In the genomic region with DNA sequence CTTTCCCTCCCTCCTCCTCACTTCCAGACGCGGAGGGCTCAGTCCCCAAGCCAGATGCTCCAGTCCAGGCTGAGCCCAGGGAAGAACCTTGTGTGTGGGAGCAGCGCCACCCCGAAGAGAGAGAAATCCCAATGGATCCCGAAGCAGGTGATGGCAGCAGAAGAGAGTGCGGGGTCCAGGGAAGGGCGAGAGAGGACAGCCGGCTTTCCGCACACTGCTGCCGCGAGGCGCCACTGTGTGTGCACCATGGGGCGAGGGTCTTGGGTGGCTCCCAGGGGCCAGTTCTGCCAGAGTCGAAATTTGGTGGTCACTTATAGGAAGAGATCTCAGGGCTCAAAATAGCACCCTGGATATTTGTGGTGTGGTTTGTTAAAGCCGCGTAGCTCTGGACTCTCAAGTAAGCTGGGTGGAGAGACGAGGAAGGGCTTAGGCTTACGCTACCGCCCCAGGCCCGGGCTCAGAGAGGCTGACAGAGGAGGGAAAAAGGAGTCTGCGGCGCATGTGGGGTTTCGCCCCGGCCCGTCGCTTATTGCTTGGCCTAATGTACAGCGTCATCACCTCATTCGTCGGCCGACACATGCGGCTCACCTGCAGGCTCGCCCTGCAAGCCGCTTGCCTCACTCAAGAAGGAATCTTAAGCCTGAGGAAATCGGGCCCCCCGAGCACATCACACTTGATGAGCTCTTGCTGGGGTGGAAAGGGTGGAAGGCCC, we compare ENCODE assay signal across 25 cellular contexts. TPM values are rescaled to one million over a fixed set of nuclear protein-coding genes. Genes with fewer than 3 reads are reported as not detected.
DNase-seq lines count a peak whose midpoint lies in the region; ATAC-seq, FAIRE-seq and TF ChIP-seq lines count a peak whose summit lies in the region.
"Had no signal": no experiment of that assay in that cellular context is flagged by ENCODE, and none has a peak within 500 bp of the region (broad histone marks: within the 10 kb centered on the region; RNA-seq: fewer than 3 reads in every experiment).

No MANE protein-coding gene starts in this region.

- peaks cover 50 to 61% of the 10 kb centered on the region in 2 donors for H3K36me3 ChIP-seq in kidney (ENCODE audit: control insufficient read depth in 1 of 2, insufficient read depth in 2 of 2, low read length in 2 of 2)

- peak overlapping the region; percentile 65 for H3K27ac Mint-ChIP-seq in activated CD4-positive, alpha-beta T cell treated with anti-CD3 and anti-CD28 coated beads, Interleukin-2, amount 10 ng/mL, durations not matched to agents 24 days and 14 days
- no peak overlapping the region for H3K27ac Mint-ChIP-seq in activated CD4-positive, alpha-beta T cell treated with anti-CD3 and anti-CD28 coated beads, Interleukin-2, amount 10 ng/mL, durations not matched to agents 7 days and 5 days
- peak overlapping the region; percentile 83 for H3K27ac Mint-ChIP-seq in activated CD4-positive, alpha-beta memory T cell treated with anti-CD3 and anti-CD28 coated beads, Interleukin-2, amount 10 ng/mL, durations not matched to agents 7 days and 5 days

- in situ Hi-C loops in G401 (cut with HindIII; ENCODE audit: low sequenced_read_pairs), result no loop called here

- H3K9me3 Mint-ChIP-seq in activated CD4-positive, alpha-beta T cell treated with anti-CD3 and anti-CD28 coated beads, Interleukin-2, amount 10 ng/mL, durations not matched to agents 24 days and 14 days, result no peaks in the 10 kb centered on the region
- no peaks in the 10 kb centered on the region for H3K9me3 Mint-ChIP-seq in activated CD4-positive, alpha-beta T cell treated with anti-CD3 and anti-CD28 coated beads, Interleukin-2, amount 10 ng/mL, durations not matched to agents 7 days and 5 days
- peaks cover 4% of the 10 kb centered on the region for H3K9me3 Mint-ChIP-seq in activated CD4-positive, alpha-beta memory T cell treated with anti-CD3 and anti-CD28 coated beads, Interleukin-2, amount 10 ng/mL, durations not matched to agents 7 days and 5 days
- H3K9me3 Mint-ChIP-seq: CD8-positive, alpha-beta memory T cell had no signal

- no peaks in the 10 kb centered on the region for H3K4me1 ChIP-seq in kidney (ENCODE audit: control insufficient read depth in 1 of 2, insufficient read depth in 1 of 2, low read depth in 1 of 2, low read length in 2 of 2)

- H3K4me1 Mint-ChIP-seq in activated CD4-positive, alpha-beta T cell treated with anti-CD3 and anti-CD28 coated beads, Interleukin-2, amount 10 ng/mL, durations not matched to agents 24 days and 14 days, result peaks cover 29% of the 10 kb centered on the region
- peaks cover 36% of the 10 kb centered on the region for H3K4me1 Mint-ChIP-seq in activated CD4-positive, alpha-beta T cell treated with anti-CD3 and anti-CD28 coated beads, Interleukin-2, amount 10 ng/mL, durations not matched to agents 7 days and 5 days
- peaks cover 80% of the 10 kb centered on the region for H3K4me1 Mint-ChIP-seq in activated CD4-positive, alpha-beta memory T cell treated with anti-CD3 and anti-CD28 coated beads, Interleukin-2, amount 10 ng/mL, durations not matched to agents 7 days and 5 days

- H3K4me3 ChIP-seq in kidney (ENCODE audit: low read length in 2 of 2), result no peak overlapping the region
- H3K4me3 ChIP-seq: BLaER1 treated with 17β-estradiol and CSF1 and Interleukin-3, amounts not matched to agents 10 nM and 100 nM; PC-9 had no signal

- no peaks in the 10 kb centered on the region for H3K27me3 Mint-ChIP-seq in activated CD4-positive, alpha-beta T cell treated with anti-CD3 and anti-CD28 coated beads, Interleukin-2, amount 10 ng/mL, durations not matched to agents 24 days and 14 days
- H3K27me3 Mint-ChIP-seq in activated CD4-positive, alpha-beta T cell treated with anti-CD3 and anti-CD28 coated beads, Interleukin-2, amount 10 ng/mL, durations not matched to agents 7 days and 5 days, result no peaks in the 10 kb centered on the region
- no peaks in the 10 kb centered on the region for H3K27me3 Mint-ChIP-seq in activated CD4-positive, alpha-beta memory T cell treated with anti-CD3 and anti-CD28 coated beads, Interleukin-2, amount 10 ng/mL, durations not matched to agents 7 days and 5 days
- H3K27me3 Mint-ChIP-seq: CD8-positive, alpha-beta memory T cell had no signal

- no peak overlapping the region for H3K4me3 Mint-ChIP-seq in activated CD4-positive, alpha-beta T cell treated with anti-CD3 and anti-CD28 coated beads, Interleukin-2, amount 10 ng/mL, durations not matched to agents 24 days and 14 days
- no peak overlapping the region for H3K4me3 Mint-ChIP-seq in activated CD4-positive, alpha-beta T cell treated with anti-CD3 and anti-CD28 coated beads, Interleukin-2, amount 10 ng/mL, durations not matched to agents 7 days and 5 days
- H3K4me3 Mint-ChIP-seq in activated CD4-positive, alpha-beta memory T cell treated with anti-CD3 and anti-CD28 coated beads, Interleukin-2, amount 10 ng/mL, durations not matched to agents 7 days and 5 days, result no peak overlapping the region
- H3K4me3 Mint-ChIP-seq: CD8-positive, alpha-beta memory T cell had no signal

- no peak overlapping the region for H3K9ac ChIP-seq in kidney (ENCODE audit: low read length in 2 of 2)
- H3K9ac ChIP-seq: BLaER1 treated with 17β-estradiol and CSF1 and Interleukin-3, amounts not matched to agents 10 nM and 100 nM; KMS-11 had no signal

- H3K9me3 ChIP-seq in kidney (ENCODE audit: control insufficient read depth in 1 of 2, low read length in 2 of 2), result no peaks in the 10 kb centered on the region
- H3K9me3 ChIP-seq: BLaER1 treated with 17β-estradiol and CSF1 and Interleukin-3, amounts not matched to agents 10 nM and 100 nM had no signal

- no peak for DNase-seq in activated CD4-positive, alpha-beta T cell treated with anti-CD3 and anti-CD28 coated beads, Interleukin-2, amount 10 ng/mL, durations not matched to agents 24 days and 14 days
- DNase-seq in activated CD4-positive, alpha-beta T cell treated with anti-CD3 and anti-CD28 coated beads, Interleukin-2, amount 10 ng/mL, durations not matched to agents 7 days and 5 days, result no peak
- DNase-seq in activated CD4-positive, alpha-beta memory T cell treated with anti-CD3 and anti-CD28 coated beads, Interleukin-2, amount 10 ng/mL, durations not matched to agents 7 days and 5 days, result no peak
- peak; percentile 45 for DNase-seq in kidney
- DNase-seq in G401 (ENCODE audit: low spot score), result no peak
- DNase-seq in GM20000 (ENCODE audit: low spot score), result no peak
- DNase-seq: 8988T; Calu3; CD8-positive, alpha-beta memory T cell; DMS153; GOT3; NCI-H1092 treated with DMSO at 0.1 percent for 48 hours; NCI-H1436 treated with DMSO at 0.1 percent for 48 hours; NCI-H1930; NCI-H2227 treated with DMSO at 0.1 percent for 48 hours; NCI-H510A treated with DMSO at 0.1 percent for 48 hours; NCI-H748 treated with DMSO at 0.1 percent for 48 hours; PC-9; RPMI8226 had no signal

- no peak for TF ChIP-seq CTCF in C4-2B (conservative IDR thresholded peaks at IDR 0.05)
- TF ChIP-seq CTCF in kidney (IDR thresholded peaks at IDR 0.05; ENCODE audit: borderline replicate concordance, extremely low read depth, insufficient read depth), result no peak
- no peak for TF ChIP-seq CTCF in GM20000 (IDR thresholded peaks at IDR 0.05; ENCODE audit: extremely low read depth, missing control alignments)

- no peak for ATAC-seq in esophagus mucosa

- no peak for FAIRE-seq in kidney (lab: Jason Lieb, UNC)
- FAIRE-seq: G401.6, GM12892 had no signal

- H3K27ac ChIP-seq in C4-2B (peak overlapping the region; percentile 74), kidney (ENCODE audit: low read depth in 2 of 2, low read length in 2 of 2) (no peak overlapping the region)
- H3K27ac ChIP-seq: BLaER1 treated with 17β-estradiol and CSF1 and Interleukin-3, amounts not matched to agents 10 nM and 100 nM; KMS-11 had no signal

- POLR2A ChIA-PET in activated CD4-positive, alpha-beta T cell treated with anti-CD3 and anti-CD28 coated beads, Interleukin-2, amount 10 ng/mL, durations not matched to agents 7 days and 5 days (lab: Charles Lee), result no interaction called here
- POLR2A ChIA-PET in activated CD4-positive, alpha-beta memory T cell treated with anti-CD3 and anti-CD28 coated beads, Interleukin-2, amount 10 ng/mL, durations not matched to agents 7 days and 5 days (lab: Charles Lee), result interaction anchor here (1.1 to 1.8 kb wide), 2 partner anchors 12 to 81 kb away, joined by 3 to 6 read pairs; a partner anchor contains a TSS

- CTCF ChIA-PET in activated CD4-positive, alpha-beta T cell treated with anti-CD3 and anti-CD28 coated beads, Interleukin-2, amount 10 ng/mL, durations not matched to agents 7 days and 5 days (lab: Charles Lee), result interaction anchor here (1.2 to 2.2 kb wide), 2 partner anchors 12 to 78 kb away, joined by 3 to 12 read pairs; a partner anchor contains a TSS
- CTCF ChIA-PET in activated CD4-positive, alpha-beta memory T cell treated with anti-CD3 and anti-CD28 coated beads, Interleukin-2, amount 10 ng/mL, durations not matched to agents 7 days and 5 days (lab: Charles Lee), result interaction anchor here (1.1 to 1.4 kb wide), 2 partner anchors 12 to 14 kb away, joined by 3 to 6 read pairs; a partner anchor contains a TSS

- intact Hi-C loops in activated CD4-positive, alpha-beta T cell treated with anti-CD3 and anti-CD28 coated beads, Interleukin-2, amount 10 ng/mL, durations not matched to agents 24 days and 14 days (cut with micrococcal nuclease), result loop anchor here (2.0 kb wide), 1 partner anchor 31 kb away; a partner anchor contains a TSS
- intact Hi-C loops in kidney (cut with DNase I), result no loop called here

- H3K36me3 Mint-ChIP-seq in activated CD4-positive, alpha-beta T cell treated with anti-CD3 and anti-CD28 coated beads, Interleukin-2, amount 10 ng/mL, durations not matched to agents 24 days and 14 days (ENCODE audit: low read depth), result peaks cover 78% of the 10 kb centered on the region
- H3K36me3 Mint-ChIP-seq in activated CD4-positive, alpha-beta T cell treated with anti-CD3 and anti-CD28 coated beads, Interleukin-2, amount 10 ng/mL, durations not matched to agents 7 days and 5 days (ENCODE audit: low read depth), result peaks cover 75% of the 10 kb centered on the region
- peaks cover 87% of the 10 kb centered on the region for H3K36me3 Mint-ChIP-seq in activated CD4-positive, alpha-beta memory T cell treated with anti-CD3 and anti-CD28 coated beads, Interleukin-2, amount 10 ng/mL, durations not matched to agents 7 days and 5 days (ENCODE audit: low read depth)

RNA-seq across cellular contexts. Expression of a gene that starts 12.1 kb away (rescaled TPM):
- total RNA-seq in activated CD4-positive, alpha-beta T cell treated with anti-CD3 and anti-CD28 coated beads, Interleukin-2, amount 10 ng/mL, durations not matched to agents 24 days and 14 days, result 44.7 and 49.9 TPM in 2 replicates
- 10 to 100 TPM; 28.2 to 29.4 TPM for total RNA-seq in activated CD4-positive, alpha-beta T cell treated with anti-CD3 and anti-CD28 coated beads, Interleukin-2, amount 10 ng/mL, durations not matched to agents 7 days and 5 days
- 10 to 100 TPM; 66.1 to 66.6 TPM for total RNA-seq in activated CD4-positive, alpha-beta memory T cell treated with anti-CD3 and anti-CD28 coated beads, Interleukin-2, amount 10 ng/mL, durations not matched to agents 7 days and 5 days
- total RNA-seq in kidney (24.5 TPM), esophagus mucosa (20.0 TPM)
- 9.3 TPM for polyA plus RNA-seq in kidney (ENCODE audit: insufficient read depth, low read depth, low replicate concordance)
- total RNA-seq in G401 (2014; rRNA removed; shearing (Covaris generic)), result 13.4 and 22.6 TPM in 2 replicates

RNA-seq across cellular contexts. Expression of a gene that starts 32.0 kb away (rescaled TPM):
- total RNA-seq in activated CD4-positive, alpha-beta T cell treated with anti-CD3 and anti-CD28 coated beads, Interleukin-2, amount 10 ng/mL, durations not matched to agents 24 days and 14 days, result 18.0 and 18.7 TPM in 2 replicates
- total RNA-seq in activated CD4-positive, alpha-beta T cell treated with anti-CD3 and anti-CD28 coated beads, Interleukin-2, amount 10 ng/mL, durations not matched to agents 7 days and 5 days, result 10 to 100 TPM; 11.1 to 15.9 TPM
- total RNA-seq in activated CD4-positive, alpha-beta memory T cell treated with anti-CD3 and anti-CD28 coated beads, Interleukin-2, amount 10 ng/mL, durations not matched to agents 7 days and 5 days, result 10 to 100 TPM; 13.5 to 14.5 TPM
- total RNA-seq in kidney, result 13.4 TPM
- polyA plus RNA-seq in kidney (ENCODE audit: insufficient read depth, low read depth, low replicate concordance), result 7.9 TPM
- total RNA-seq in G401 (2014; rRNA removed; shearing (Covaris generic)), result 11.6 and 15.9 TPM in 2 replicates
- 7.5 TPM for total RNA-seq in esophagus mucosa

RNA-seq across cellular contexts. Expression of a gene that starts 54.5 kb away (rescaled TPM):
- total RNA-seq in activated CD4-positive, alpha-beta T cell treated with anti-CD3 and anti-CD28 coated beads, Interleukin-2, amount 10 ng/mL, durations not matched to agents 24 days and 14 days, result 27.2 and 27.4 TPM in 2 replicates
- total RNA-seq in activated CD4-positive, alpha-beta T cell treated with anti-CD3 and anti-CD28 coated beads, Interleukin-2, amount 10 ng/mL, durations not matched to agents 7 days and 5 days, result 10 to 100 TPM; 19.0 to 21.7 TPM
- total RNA-seq in activated CD4-positive, alpha-beta memory T cell treated with anti-CD3 and anti-CD28 coated beads, Interleukin-2, amount 10 ng/mL, durations not matched to agents 7 days and 5 days, result 10 to 100 TPM; 14.4 to 15.8 TPM
- total RNA-seq in kidney (21.8 TPM), esophagus mucosa (5.8 TPM)
- polyA plus RNA-seq in kidney (ENCODE audit: insufficient read depth, low read depth, low replicate concordance), result 3.6 TPM
- 12.8 and 16.9 TPM in 2 replicates for total RNA-seq in G401 (2014; rRNA removed; shearing (Covaris generic))
